Comparison of ENCODE assay signal across 25 cellular contexts in the genomic region with DNA sequence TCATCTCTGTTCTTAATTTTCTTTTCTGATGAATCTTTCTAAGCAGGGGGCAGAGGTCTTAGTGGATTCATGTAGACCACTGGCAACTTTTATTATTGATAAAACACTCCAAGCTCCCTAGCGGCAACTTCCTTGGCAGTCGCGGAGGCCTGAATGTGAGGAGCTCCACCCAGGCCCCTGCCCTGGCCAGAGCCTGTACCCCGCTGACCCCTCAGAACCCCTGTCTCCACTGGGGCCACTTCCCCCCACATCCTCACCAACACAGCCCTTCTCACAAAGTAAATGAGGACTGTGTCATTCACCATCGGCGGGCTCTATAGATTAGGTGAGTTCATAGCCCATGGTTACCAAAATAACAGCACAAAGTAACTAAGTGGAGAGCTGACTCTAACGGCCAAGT.
"Had no signal": no experiment of that assay in that cellular context is flagged by ENCODE, and none has a peak within 500 bp of the region (broad histone marks: within the 10 kb centered on the region; RNA-seq: fewer than 3 reads in every experiment).

No MANE protein-coding gene starts in this region.

- H3K4me3 ChIP-seq: esophagus muscularis mucosa, heart left ventricle, right atrium auricular region, transverse colon, uterus had no signal

- H3K9me3 Mint-ChIP-seq: activated T-helper 2 cell treated with anti-CD3 and anti-CD28 coated beads, Interferon-gamma antibody, Interleukin-2, Interleukin-4, amounts not matched to agents 10 μg/mL and 5 μg/mL and 100 μg/mL, durations not matched to agents 14 hours and 24 hours and 36 hours; dendritic cell treated with granulocyte-macrophage colony-stimulating factor and Interleukin-4, amounts not matched to agents 40 ng/mL and 50 ng/mL, for 4 days; immature natural killer cell; mesothelial cell of epicardium; naive thymus-derived CD4-positive, alpha-beta T cell had no signal

- H3K27ac ChIP-seq: brain microvascular endothelial cell, esophagus muscularis mucosa, foreskin keratinocyte, heart left ventricle, parathyroid adenoma, right atrium auricular region, transverse colon, uterus had no signal

- H3K4me1 ChIP-seq: esophagus muscularis mucosa, foreskin keratinocyte, parathyroid adenoma, right atrium auricular region, transverse colon, uterus had no signal

- H3K79me2 ChIP-seq: parathyroid adenoma had no signal

- H3K9ac ChIP-seq: parathyroid adenoma had no signal

- H3K27ac Mint-ChIP-seq: activated CD8-positive, alpha-beta memory T cell treated with anti-CD3 and anti-CD28 coated beads, Interleukin-2, amount 10 ng/mL, durations not matched to agents 7 days and 5 days; activated CD8-positive, alpha-beta T cell treated with anti-CD3 and anti-CD28 coated beads, Interleukin-2, amount 10 ng/mL, durations not matched to agents 7 days and 5 days; activated naive CD8-positive, alpha-beta T cell; activated T-helper 2 cell treated with anti-CD3 and anti-CD28 coated beads, Interferon-gamma antibody, Interleukin-2, Interleukin-4, amounts not matched to agents 10 μg/mL and 5 μg/mL and 100 μg/mL, durations not matched to agents 14 hours and 24 hours and 36 hours; dendritic cell treated with granulocyte-macrophage colony-stimulating factor and Interleukin-4, amounts not matched to agents 40 ng/mL and 50 ng/mL, for 4 days; immature natural killer cell; naive thymus-derived CD4-positive, alpha-beta T cell had no signal

- DNase-seq: activated CD4-positive, alpha-beta T cell treated with anti-CD3 and anti-CD28 coated beads for 1 hour; activated CD4-positive, alpha-beta T cell treated with anti-CD3 and anti-CD28 coated beads, Interleukin-2, amount 50 U/mL, for 1 hour; activated CD8-positive, alpha-beta memory T cell treated with anti-CD3 and anti-CD28 coated beads, Interleukin-2, amount 10 ng/mL, durations not matched to agents 7 days and 5 days; activated CD8-positive, alpha-beta T cell treated with anti-CD3 and anti-CD28 coated beads, Interleukin-2, amount 10 ng/mL, durations not matched to agents 7 days and 5 days; activated naive CD4-positive, alpha-beta T cell treated with Interleukin-2 at 50 U/mL for 16 hours; activated T-cell treated with anti-CD3 and anti-CD28 coated beads, Interleukin-2, amount 50 U/mL, for 48 hours; brain microvascular endothelial cell; foreskin keratinocyte; immature natural killer cell; kidney; left colon; stimulated activated CD4-positive, alpha-beta T cell treated with anti-CD3 and anti-CD28 coated beads, Interleukin-2, amount 100 ng/mL, for 48 hours; stimulated activated naive CD4-positive, alpha-beta T cell treated with Interleukin-2 at 50 U/mL for 16 hours; T-helper 2 cell; transverse colon; uterus had no signal

- H3K4me3 Mint-ChIP-seq: activated CD8-positive, alpha-beta memory T cell treated with anti-CD3 and anti-CD28 coated beads, Interleukin-2, amount 10 ng/mL, durations not matched to agents 7 days and 5 days; activated CD8-positive, alpha-beta T cell treated with anti-CD3 and anti-CD28 coated beads, Interleukin-2, amount 10 ng/mL, durations not matched to agents 7 days and 5 days; activated naive CD8-positive, alpha-beta T cell; dendritic cell treated with granulocyte-macrophage colony-stimulating factor and Interleukin-4, amounts not matched to agents 40 ng/mL and 50 ng/mL, for 4 days; immature natural killer cell; mesothelial cell of epicardium; naive thymus-derived CD4-positive, alpha-beta T cell had no signal

- H2AFZ ChIP-seq: parathyroid adenoma had no signal

- H3K9me3 ChIP-seq: esophagus muscularis mucosa, heart left ventricle, right atrium auricular region, transverse colon, uterus had no signal

- ATAC-seq: activated CD8-positive, alpha-beta memory T cell treated with anti-CD3 and anti-CD28 coated beads, Interleukin-2, amount 10 ng/mL, durations not matched to agents 7 days and 5 days; activated CD8-positive, alpha-beta T cell treated with anti-CD3 and anti-CD28 coated beads, Interleukin-2, amount 10 ng/mL, durations not matched to agents 7 days and 5 days; foreskin keratinocyte; heart left ventricle; left colon; naive thymus-derived CD4-positive, alpha-beta T cell had no signal

- H3K27me3 ChIP-seq: brain microvascular endothelial cell, right atrium auricular region, transverse colon, uterus had no signal

- H3K36me3 ChIP-seq: brain microvascular endothelial cell, esophagus muscularis mucosa, heart left ventricle, right atrium auricular region, transverse colon, uterus had no signal

- H3K36me3 Mint-ChIP-seq: activated CD8-positive, alpha-beta memory T cell treated with anti-CD3 and anti-CD28 coated beads, Interleukin-2, amount 10 ng/mL, durations not matched to agents 7 days and 5 days; activated naive CD8-positive, alpha-beta T cell; immature natural killer cell; mesothelial cell of epicardium; naive thymus-derived CD4-positive, alpha-beta T cell had no signal
